8 cellular contexts compared by ENCODE assay signal in the genomic region with DNA sequence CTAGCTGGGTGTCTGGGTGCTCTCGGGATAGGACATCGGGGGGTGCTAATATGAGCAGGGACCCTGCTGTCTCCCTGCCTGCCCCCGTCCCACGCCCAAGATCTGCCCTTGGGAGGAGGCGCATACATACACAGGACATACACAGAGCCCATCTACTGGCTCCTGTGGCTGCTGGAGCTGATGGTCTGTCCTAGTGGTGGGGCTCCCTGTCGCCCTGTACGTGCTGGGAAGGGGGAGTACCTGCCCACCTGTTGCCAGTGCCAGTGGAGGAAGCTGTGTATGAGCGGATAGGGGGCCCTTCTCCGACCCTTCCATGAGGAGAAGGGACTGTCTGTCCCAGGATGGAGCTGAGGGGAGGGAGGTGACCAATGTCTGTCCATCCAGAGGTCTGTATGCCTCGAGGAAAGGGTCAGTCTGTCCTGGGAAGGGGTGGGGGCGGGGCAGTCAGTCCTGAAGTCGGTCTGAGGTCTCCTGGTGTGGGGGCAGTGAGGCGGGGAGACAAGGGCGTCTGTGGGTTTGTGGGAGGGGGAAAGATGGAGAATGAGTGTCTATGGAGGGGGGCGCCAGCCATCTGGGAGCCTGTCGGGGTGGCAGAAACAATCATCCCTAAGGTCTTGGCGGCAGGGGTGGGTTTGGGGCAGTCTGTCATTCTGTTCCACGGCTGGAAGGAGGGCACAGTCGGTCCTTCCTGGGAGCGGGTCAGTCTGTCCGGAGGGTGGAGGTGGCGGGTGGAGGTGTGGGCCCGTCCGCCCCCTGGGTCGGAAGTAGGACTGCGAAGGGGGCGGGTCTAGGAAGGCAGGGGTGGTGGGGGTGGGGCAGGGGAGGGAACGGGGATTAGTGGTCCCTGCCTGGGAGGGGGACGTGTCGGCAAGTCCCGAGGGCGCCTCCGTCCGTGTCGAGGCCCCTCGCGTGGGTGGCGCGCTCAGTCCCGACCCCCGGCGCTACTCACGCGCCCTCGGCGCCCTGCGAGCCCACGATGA. TPM values are rescaled to one million over a fixed set of nuclear protein-coding genes. Genes with fewer than 3 reads are reported as not detected.
DNase-seq lines count a peak whose midpoint lies in the region; ATAC-seq, FAIRE-seq and TF ChIP-seq lines count a peak whose summit lies in the region.

No MANE protein-coding gene starts in this region.

- peak; percentile 16 for ATAC-seq in GM21423 (IDR thresholded peaks at IDR 0.05; ENCODE audit: unreplicated experiment)
- peak; percentile 37 for ATAC-seq in stimulated activated naive CD8-positive, alpha-beta T cell treated with anti-CD3 and anti-CD28 coated beads, Interleukin-15, amount 100 ng/mL, for 72 hours

- no peak for TF ChIP-seq RAD21 in Ishikawa (IDR thresholded peaks at IDR 0.05; ENCODE audit: low read depth)

- H3K27me3 Mint-ChIP-seq in astrocyte (ENCODE audit: low read depth, unreplicated experiment): no peaks in the 10 kb centered on the region
- no peaks in the 10 kb centered on the region for H3K27me3 Mint-ChIP-seq in stimulated activated naive CD8-positive, alpha-beta T cell treated with anti-CD3 and anti-CD28 coated beads, Interleukin-15, amount 100 ng/mL, for 72 hours

- DNase-seq in astrocyte (ENCODE audit: low read depth): no peak
- peak; percentile 69 for DNase-seq in iPS-NIHi7 (ENCODE audit: extremely low spot score)
- no peak for DNase-seq in stimulated activated naive CD8-positive, alpha-beta T cell treated with anti-CD3 and anti-CD28 coated beads, Interleukin-15, amount 100 ng/mL, for 72 hours
- DNase-seq in mesenteric fat pad (ENCODE audit: low spot score): no peak
- DNase-seq in hepatic stellate cell (ENCODE audit: low spot score): no peak

- peak overlapping the region; percentile 95 for H3K9ac ChIP-seq in astrocyte (ENCODE audit: low read length)

- peak overlapping the region; percentile 92 for H3K4me3 Mint-ChIP-seq in astrocyte (ENCODE audit: unreplicated experiment)
- H3K4me3 Mint-ChIP-seq in stimulated activated naive CD8-positive, alpha-beta T cell treated with anti-CD3 and anti-CD28 coated beads, Interleukin-15, amount 100 ng/mL, for 72 hours: peak overlapping the region; percentile 93 to 94

- peak overlapping the region; percentile 91 for H3K27ac Mint-ChIP-seq in astrocyte (ENCODE audit: unreplicated experiment)
- peak overlapping the region; percentile 74 to 86 for H3K27ac Mint-ChIP-seq in stimulated activated naive CD8-positive, alpha-beta T cell treated with anti-CD3 and anti-CD28 coated beads, Interleukin-15, amount 100 ng/mL, for 72 hours

- H3K79me2 ChIP-seq in DOHH2 (ENCODE audit: control insufficient read depth, low read length) (peaks cover 7% of the 10 kb centered on the region), astrocyte (ENCODE audit: insufficient read depth, low read length) (peaks cover 54% of the 10 kb centered on the region)

- peaks cover 11% of the 10 kb centered on the region; the same call in 1 of the 2 replicates for H3K36me3 ChIP-seq in DOHH2 (ENCODE audit: control insufficient read depth, low read length)
- H3K36me3 ChIP-seq in astrocyte (ENCODE audit: insufficient read depth, low read length): peaks cover 7% of the 10 kb centered on the region

- H3K9me2 ChIP-seq in DOHH2 (replicated peaks; ENCODE audit: control insufficient read depth, low read length): no peaks in the 10 kb centered on the region

- H3F3A ChIP-seq in DOHH2 (ENCODE audit: control insufficient read depth, insufficient read depth): peaks cover 7% of the 10 kb centered on the region; the same call in 1 of the 2 replicates

- H3K4me3 ChIP-seq in DOHH2 (ENCODE audit: low read length): peak overlapping the region; percentile 94
- peak overlapping the region; percentile 77 for H3K4me3 ChIP-seq in astrocyte (ENCODE audit: insufficient read depth, low read depth, low read length)

- H3K4me2 ChIP-seq in DOHH2 (ENCODE audit: low read length) (peak overlapping the region; percentile 92), astrocyte (ENCODE audit: low read length) (peak overlapping the region; percentile 99)

- TF ChIP-seq CTCF in DOHH2 (IDR thresholded peaks at IDR 0.05; ENCODE audit: low read depth, low read length, poor library complexity, severe bottlenecking) (no peak), astrocyte (IDR thresholded peaks at IDR 0.05; ENCODE audit: insufficient read depth, low read depth, low read length) (no peak)

- H3K9me3 Mint-ChIP-seq in astrocyte (ENCODE audit: unreplicated experiment): no peaks in the 10 kb centered on the region
- no peaks in the 10 kb centered on the region for H3K9me3 Mint-ChIP-seq in stimulated activated naive CD8-positive, alpha-beta T cell treated with anti-CD3 and anti-CD28 coated beads, Interleukin-15, amount 100 ng/mL, for 72 hours

- H2AFZ ChIP-seq in astrocyte (ENCODE audit: low read depth, low read length): peak overlapping the region; percentile 64

- H3K27ac ChIP-seq in DOHH2 (ENCODE audit: low read depth, low read length): no peak overlapping the region
- H3K27ac ChIP-seq in astrocyte (ENCODE audit: low read depth, low read length): peak overlapping the region; percentile 79

- H4K20me1 ChIP-seq in DOHH2 (ENCODE audit: control insufficient read depth, insufficient read depth, low read depth, low read length): no peaks in the 10 kb centered on the region
- peaks cover 52% of the 10 kb centered on the region for H4K20me1 ChIP-seq in astrocyte (ENCODE audit: insufficient read depth, low read length)

- no peak for FAIRE-seq in astrocyte (lab: Jason Lieb, UNC)

- H3K27me3 ChIP-seq in DOHH2 (ENCODE audit: control insufficient read depth, low read length): no peaks in the 10 kb centered on the region
- no peaks in the 10 kb centered on the region for H3K27me3 ChIP-seq in astrocyte (ENCODE audit: insufficient read depth, low read length)

- H3K9me3 ChIP-seq in DOHH2 (ENCODE audit: control insufficient read depth, insufficient read depth, low read length): no peaks in the 10 kb centered on the region
- H3K9me3 ChIP-seq in astrocyte (ENCODE audit: insufficient read depth, low read depth, low read length): no peaks in the 10 kb centered on the region

- no peak for TF ChIP-seq EP300 in Ishikawa (IDR thresholded peaks at IDR 0.05; ENCODE audit: borderline replicate concordance)

- peaks cover 4% of the 10 kb centered on the region for H3K36me3 Mint-ChIP-seq in astrocyte (ENCODE audit: low read depth, unreplicated experiment)

- peaks cover 25% of the 10 kb centered on the region for H3K4me1 ChIP-seq in DOHH2 (ENCODE audit: control insufficient read depth, low read length)
- H3K4me1 ChIP-seq in astrocyte (ENCODE audit: insufficient read depth, low read length): peaks cover 30% of the 10 kb centered on the region

- peaks cover 30% of the 10 kb centered on the region for H3K4me1 Mint-ChIP-seq in astrocyte (ENCODE audit: low read depth, unreplicated experiment)
- H3K4me1 Mint-ChIP-seq in stimulated activated naive CD8-positive, alpha-beta T cell treated with anti-CD3 and anti-CD28 coated beads, Interleukin-15, amount 100 ng/mL, for 72 hours: peaks cover 62% of the 10 kb centered on the region

TF ChIP-seq in Ishikawa, 13 proteins besides CTCF, POLR2A, EP300 and RAD21:
- TF ChIP-seq, protein P1, sequence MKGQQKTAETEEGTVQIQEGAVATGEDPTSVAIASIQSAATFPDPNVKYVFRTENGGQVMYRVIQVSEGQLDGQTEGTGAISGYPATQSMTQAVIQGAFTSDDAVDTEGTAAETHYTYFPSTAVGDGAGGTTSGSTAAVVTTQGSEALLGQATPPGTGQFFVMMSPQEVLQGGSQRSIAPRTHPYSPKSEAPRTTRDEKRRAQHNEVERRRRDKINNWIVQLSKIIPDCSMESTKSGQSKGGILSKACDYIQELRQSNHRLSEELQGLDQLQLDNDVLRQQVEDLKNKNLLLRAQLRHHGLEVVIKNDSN (IDR thresholded peaks at IDR 0.05): no peak
- TF ChIP-seq ZBTB7A (IDR thresholded peaks at IDR 0.05; ENCODE audit: low read depth) (no peak), TCF12 (IDR thresholded peaks at IDR 0.05; ENCODE audit: low read depth) (no peak)
- TF ChIP-seq, protein P2, sequence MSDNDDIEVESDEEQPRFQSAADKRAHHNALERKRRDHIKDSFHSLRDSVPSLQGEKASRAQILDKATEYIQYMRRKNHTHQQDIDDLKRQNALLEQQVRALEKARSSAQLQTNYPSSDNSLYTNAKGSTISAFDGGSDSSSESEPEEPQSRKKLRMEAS (IDR thresholded peaks at IDR 0.05): 0 out of 2 replicates have a peak, but pooled peaks have one; percentile 15

RNA-seq across cellular contexts. Expression of a gene that starts 0.7 kb away (rescaled TPM):
- 32.7 and 33.3 TPM in 2 replicates for total RNA-seq in astrocyte
- 25.8 TPM for total RNA-seq in mesenteric fat pad

RNA-seq across cellular contexts. Expression of a gene that starts 30.7 kb away (rescaled TPM):
- total RNA-seq in astrocyte (134 and 139 TPM in 2 replicates), mesenteric fat pad (119 TPM)

RNA-seq across cellular contexts. Expression of a gene that starts 30.8 kb away (rescaled TPM):
- total RNA-seq in astrocyte: 2.9 and 3.2 TPM in 2 replicates
- 0.77 TPM for total RNA-seq in mesenteric fat pad

RNA-seq across cellular contexts. Expression of a gene that starts 36.7 kb away (rescaled TPM):
- total RNA-seq in astrocyte (15.2 and 16.2 TPM in 2 replicates), mesenteric fat pad (11.6 TPM)

RNA-seq across cellular contexts. Expression of a gene that starts 59.4 kb away (rescaled TPM):
- total RNA-seq in astrocyte (not detected in 2 replicates), mesenteric fat pad (8.0 TPM)
